ENCODE assay signal across 22 cellular contexts in genomic region chr10:114473776-114474175, GRCh38.
A peak's percentile ranks its signal among the peaks of the same experiment; 100 is the strongest.
DNase-seq lines count a peak whose midpoint lies in the region; ATAC-seq lines count a peak whose summit lies in the region.
"Had no signal": no experiment of that assay in that cellular context is flagged by ENCODE, and none has a peak within 500 bp of the region (broad histone marks: within the 10 kb centered on the region; RNA-seq: fewer than 3 reads in every experiment).

No MANE protein-coding gene starts in this region.

- H4K20me1 ChIP-seq in Karpas-422 (ENCODE audit: insufficient read depth, low read depth, low read length): no peaks in the 10 kb centered on the region

- H3K36me3 ChIP-seq in Karpas-422 (ENCODE audit: insufficient read depth, low read length): peaks cover 25% of the 10 kb centered on the region; the same call in 1 of the 2 replicates

- H3K36me3 Mint-ChIP-seq in activated naive CD8-positive, alpha-beta T cell: peaks cover 6% of the 10 kb centered on the region
- peaks cover 6% of the 10 kb centered on the region for H3K36me3 Mint-ChIP-seq in activated naive CD8-positive, alpha-beta T cell treated with anti-CD3 and anti-CD28 coated beads, Interleukin-2, amount 50 U/mL, for 24 hours (ENCODE audit: low read depth)
- peaks cover 23% of the 10 kb centered on the region for H3K36me3 Mint-ChIP-seq in stimulated activated memory B cell treated with anti-CD40 and anti-IgM and Interleukin-4, amounts not matched to agents 10 μg/mL and 1 μg/mL and 100 μg/mL, for 72 hours
- H3K36me3 Mint-ChIP-seq: natural killer cell had no signal

- H3K27ac ChIP-seq in Karpas-422 (ENCODE audit: low read length): peak overlapping the region; percentile 90

- H2AFZ ChIP-seq in Karpas-422 (ENCODE audit: low read length): no peak overlapping the region

- peak overlapping the region; percentile 63 for H3K4me2 ChIP-seq in Karpas-422 (ENCODE audit: low read depth, low read length, poor library complexity, severe bottlenecking)
- H3K4me2 ChIP-seq: SK-N-SH had no signal

- intact Hi-C loops in left colon (cut with DNase I, micrococcal nuclease): loop anchor here in 1 of 2 donors (5.0 kb wide), 1 partner anchor 309 kb away; no protein-coding TSS in a partner anchor

- no peak overlapping the region for H3K9ac ChIP-seq in Karpas-422 (ENCODE audit: low read length)
- H3K9ac ChIP-seq: SK-N-SH had no signal

- H3K4me3 ChIP-seq in Karpas-422 (ENCODE audit: low read length): no peak overlapping the region
- H3K4me3 ChIP-seq: MG63 had no signal

- H3K27me3 ChIP-seq in Karpas-422 (ENCODE audit: low read length): no peaks in the 10 kb centered on the region
- H3K27me3 ChIP-seq: MG63 had no signal

- H3K9me3 ChIP-seq in Karpas-422 (ENCODE audit: low read length): no peaks in the 10 kb centered on the region
- H3K9me3 ChIP-seq: MG63, SK-N-SH had no signal

- no peak overlapping the region for H3K4me3 Mint-ChIP-seq in activated naive CD8-positive, alpha-beta T cell
- no peak overlapping the region for H3K4me3 Mint-ChIP-seq in activated naive CD8-positive, alpha-beta T cell treated with anti-CD3 and anti-CD28 coated beads, Interleukin-2, amount 50 U/mL, for 24 hours
- no peak overlapping the region for H3K4me3 Mint-ChIP-seq in stimulated activated memory B cell treated with anti-CD40 and anti-IgM and Interleukin-4, amounts not matched to agents 10 μg/mL and 1 μg/mL and 100 μg/mL, for 72 hours
- H3K4me3 Mint-ChIP-seq: natural killer cell had no signal

- no peaks in the 10 kb centered on the region for H3K9me3 Mint-ChIP-seq in activated naive CD8-positive, alpha-beta T cell (ENCODE audit: low read depth)
- no peaks in the 10 kb centered on the region for H3K9me3 Mint-ChIP-seq in activated naive CD8-positive, alpha-beta T cell treated with anti-CD3 and anti-CD28 coated beads, Interleukin-2, amount 50 U/mL, for 24 hours
- no peaks in the 10 kb centered on the region for H3K9me3 Mint-ChIP-seq in stimulated activated memory B cell treated with anti-CD40 and anti-IgM and Interleukin-4, amounts not matched to agents 10 μg/mL and 1 μg/mL and 100 μg/mL, for 72 hours
- H3K9me3 Mint-ChIP-seq: natural killer cell had no signal

- peak overlapping the region; percentile 86 for H3K27ac Mint-ChIP-seq in activated naive CD8-positive, alpha-beta T cell
- H3K27ac Mint-ChIP-seq in activated naive CD8-positive, alpha-beta T cell treated with anti-CD3 and anti-CD28 coated beads, Interleukin-2, amount 50 U/mL, for 24 hours: no peak overlapping the region
- peak overlapping the region; percentile 75 for H3K27ac Mint-ChIP-seq in stimulated activated memory B cell treated with anti-CD40 and anti-IgM and Interleukin-4, amounts not matched to agents 10 μg/mL and 1 μg/mL and 100 μg/mL, for 72 hours

- no peaks in the 10 kb centered on the region for H3K27me3 Mint-ChIP-seq in activated naive CD8-positive, alpha-beta T cell
- H3K27me3 Mint-ChIP-seq in activated naive CD8-positive, alpha-beta T cell treated with anti-CD3 and anti-CD28 coated beads, Interleukin-2, amount 50 U/mL, for 24 hours: no peaks in the 10 kb centered on the region
- no peaks in the 10 kb centered on the region for H3K27me3 Mint-ChIP-seq in stimulated activated memory B cell treated with anti-CD40 and anti-IgM and Interleukin-4, amounts not matched to agents 10 μg/mL and 1 μg/mL and 100 μg/mL, for 72 hours

- H3K79me2 ChIP-seq in Karpas-422 (ENCODE audit: low read length): peaks cover 13% of the 10 kb centered on the region; the same call in 1 of the 2 replicates

- no peak for DNase-seq in activated naive CD8-positive, alpha-beta T cell treated with anti-CD3 and anti-CD28 coated beads, Interleukin-2, amount 50 U/mL, for 24 hours
- DNase-seq in Karpas-422 (no peak), left colon (no peak), NCI-H510A (lab: John Stamatoyannopoulos, UW) (no peak), GM19240 (ENCODE audit: insufficient read length, low spot score) (no peak)
- DNase-seq: activated naive CD4-positive, alpha-beta T cell treated with Interleukin-2 at 50 U/mL for 16 hours; activated T-cell treated with anti-CD3 and anti-CD28 coated beads, Interleukin-2, amount 50 U/mL, for 1 hour; C1 segment of cervical spinal cord; effector CD4-positive, alpha-beta T cell; foreskin melanocyte; islet precursor cell; MG63; natural killer cell; NCI-H1417 treated with DMSO at 0.1 percent for 48 hours; NCI-H524 treated with DMSO at 0.1 percent for 48 hours; right cardiac atrium; SK-N-SH; stimulated activated CD4-positive, alpha-beta T cell treated with anti-CD3 and anti-CD28 coated beads, Interleukin-12 subunit alpha, Interleukin-12 subunit beta, amount 100 ng/mL, for 4 hours; stimulated activated CD4-positive, alpha-beta T cell treated with anti-CD3 and anti-CD28 coated beads, Interleukin-4, amount 100 ng/mL, for 4 hours had no signal

- ATAC-seq in activated naive CD8-positive, alpha-beta T cell treated with anti-CD3 and anti-CD28 coated beads, Interleukin-2, amount 50 U/mL, for 24 hours: no peak
- ATAC-seq in left colon: peak; percentile 47
- ATAC-seq in stimulated activated memory B cell treated with anti-CD40 and anti-IgM and Interleukin-4, amounts not matched to agents 10 μg/mL and 1 μg/mL and 100 μg/mL, for 72 hours: no peak
- ATAC-seq in GM21390 (IDR thresholded peaks at IDR 0.05; ENCODE audit: unreplicated experiment): no peak
- ATAC-seq: natural killer cell, right cardiac atrium had no signal

- peaks cover 62% of the 10 kb centered on the region for H3K4me1 Mint-ChIP-seq in activated naive CD8-positive, alpha-beta T cell (ENCODE audit: low read depth)
- peaks cover 21% of the 10 kb centered on the region for H3K4me1 Mint-ChIP-seq in activated naive CD8-positive, alpha-beta T cell treated with anti-CD3 and anti-CD28 coated beads, Interleukin-2, amount 50 U/mL, for 24 hours
- H3K4me1 Mint-ChIP-seq in stimulated activated memory B cell treated with anti-CD40 and anti-IgM and Interleukin-4, amounts not matched to agents 10 μg/mL and 1 μg/mL and 100 μg/mL, for 72 hours: peaks cover 30% of the 10 kb centered on the region

- H3K4me1 ChIP-seq in Karpas-422 (ENCODE audit: low read length): peaks cover 65% of the 10 kb centered on the region

- no peaks in the 10 kb centered on the region for H3K9me2 ChIP-seq in Karpas-422 (replicated peaks; ENCODE audit: insufficient read depth, low read length)
- H3K9me2 ChIP-seq: SK-N-SH had no signal
